In genomic region chr3:196207833-196208607, GRCh38 we compare ENCODE assay signal across 1 cellular context.
TF ChIP-seq lines count a peak whose summit lies in the region.

No MANE protein-coding gene starts in this region.

TF ChIP-seq in K562, 482 proteins besides CTCF, POLR2A, EP300 and RAD21 (continued from another document and continues in another):
- TF ChIP-seq, protein P1, sequence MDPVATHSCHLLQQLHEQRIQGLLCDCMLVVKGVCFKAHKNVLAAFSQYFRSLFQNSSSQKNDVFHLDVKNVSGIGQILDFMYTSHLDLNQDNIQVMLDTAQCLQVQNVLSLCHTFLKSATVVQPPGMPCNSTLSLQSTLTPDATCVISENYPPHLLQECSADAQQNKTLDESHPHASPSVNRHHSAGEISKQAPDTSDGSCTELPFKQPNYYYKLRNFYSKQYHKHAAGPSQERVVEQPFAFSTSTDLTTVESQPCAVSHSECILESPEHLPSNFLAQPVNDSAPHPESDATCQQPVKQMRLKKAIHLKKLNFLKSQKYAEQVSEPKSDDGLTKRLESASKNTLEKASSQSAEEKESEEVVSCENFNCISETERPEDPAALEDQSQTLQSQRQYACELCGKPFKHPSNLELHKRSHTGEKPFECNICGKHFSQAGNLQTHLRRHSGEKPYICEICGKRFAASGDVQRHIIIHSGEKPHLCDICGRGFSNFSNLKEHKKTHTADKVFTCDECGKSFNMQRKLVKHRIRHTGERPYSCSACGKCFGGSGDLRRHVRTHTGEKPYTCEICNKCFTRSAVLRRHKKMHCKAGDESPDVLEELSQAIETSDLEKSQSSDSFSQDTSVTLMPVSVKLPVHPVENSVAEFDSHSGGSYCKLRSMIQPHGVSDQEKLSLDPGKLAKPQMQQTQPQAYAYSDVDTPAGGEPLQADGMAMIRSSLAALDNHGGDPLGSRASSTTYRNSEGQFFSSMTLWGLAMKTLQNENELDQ (CRISPR knock-in tag; IDR thresholded peaks at IDR 0.05; ENCODE audit: borderline replicate concordance) = no peak
- no peak for TF ChIP-seq RNF2 (IDR thresholded peaks at IDR 0.05)
- no peak for TF ChIP-seq SRSF1 (IDR thresholded peaks at IDR 0.05; ENCODE audit: low read depth, low read length)
- no peak for TF ChIP-seq FOXA1 (IDR thresholded peaks at IDR 0.05; ENCODE audit: borderline replicate concordance)
- TF ChIP-seq, protein P2, sequence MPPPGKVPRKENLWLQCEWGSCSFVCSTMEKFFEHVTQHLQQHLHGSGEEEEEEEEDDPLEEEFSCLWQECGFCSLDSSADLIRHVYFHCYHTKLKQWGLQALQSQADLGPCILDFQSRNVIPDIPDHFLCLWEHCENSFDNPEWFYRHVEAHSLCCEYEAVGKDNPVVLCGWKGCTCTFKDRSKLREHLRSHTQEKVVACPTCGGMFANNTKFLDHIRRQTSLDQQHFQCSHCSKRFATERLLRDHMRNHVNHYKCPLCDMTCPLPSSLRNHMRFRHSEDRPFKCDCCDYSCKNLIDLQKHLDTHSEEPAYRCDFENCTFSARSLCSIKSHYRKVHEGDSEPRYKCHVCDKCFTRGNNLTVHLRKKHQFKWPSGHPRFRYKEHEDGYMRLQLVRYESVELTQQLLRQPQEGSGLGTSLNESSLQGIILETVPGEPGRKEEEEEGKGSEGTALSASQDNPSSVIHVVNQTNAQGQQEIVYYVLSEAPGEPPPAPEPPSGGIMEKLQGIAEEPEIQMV (tag; conservative IDR thresholded peaks at IDR 0.05; ENCODE audit: low read depth) = no peak
- TF ChIP-seq MBD2 (IDR thresholded peaks at IDR 0.05; ENCODE audit: borderline replicate concordance, low read depth) = no peak
- TF ChIP-seq GTF2E2 (tag; IDR thresholded peaks at IDR 0.05) = no peak
- peak; percentile 88 for TF ChIP-seq HLTF (IDR thresholded peaks at IDR 0.05)
- no peak for TF ChIP-seq MCM5 (IDR thresholded peaks at IDR 0.05; ENCODE audit: low read depth)
- TF ChIP-seq HIVEP1 (CRISPR knock-in tag; IDR thresholded peaks at IDR 0.05) = no peak
- TF ChIP-seq, protein P3, sequence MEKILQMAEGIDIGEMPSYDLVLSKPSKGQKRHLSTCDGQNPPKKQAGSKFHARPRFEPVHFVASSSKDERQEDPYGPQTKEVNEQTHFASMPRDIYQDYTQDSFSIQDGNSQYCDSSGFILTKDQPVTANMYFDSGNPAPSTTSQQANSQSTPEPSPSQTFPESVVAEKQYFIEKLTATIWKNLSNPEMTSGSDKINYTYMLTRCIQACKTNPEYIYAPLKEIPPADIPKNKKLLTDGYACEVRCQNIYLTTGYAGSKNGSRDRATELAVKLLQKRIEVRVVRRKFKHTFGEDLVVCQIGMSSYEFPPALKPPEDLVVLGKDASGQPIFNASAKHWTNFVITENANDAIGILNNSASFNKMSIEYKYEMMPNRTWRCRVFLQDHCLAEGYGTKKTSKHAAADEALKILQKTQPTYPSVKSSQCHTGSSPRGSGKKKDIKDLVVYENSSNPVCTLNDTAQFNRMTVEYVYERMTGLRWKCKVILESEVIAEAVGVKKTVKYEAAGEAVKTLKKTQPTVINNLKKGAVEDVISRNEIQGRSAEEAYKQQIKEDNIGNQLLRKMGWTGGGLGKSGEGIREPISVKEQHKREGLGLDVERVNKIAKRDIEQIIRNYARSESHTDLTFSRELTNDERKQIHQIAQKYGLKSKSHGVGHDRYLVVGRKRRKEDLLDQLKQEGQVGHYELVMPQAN (IDR thresholded peaks at IDR 0.05; ENCODE audit: borderline replicate concordance) = peak; percentile 59
- TF ChIP-seq ZNF639 (CRISPR knock-in tag; conservative IDR thresholded peaks at IDR 0.05 in 1 of 2, IDR thresholded peaks at IDR 0.05 in 1 of 2) = no peak
- TF ChIP-seq, protein P4, sequence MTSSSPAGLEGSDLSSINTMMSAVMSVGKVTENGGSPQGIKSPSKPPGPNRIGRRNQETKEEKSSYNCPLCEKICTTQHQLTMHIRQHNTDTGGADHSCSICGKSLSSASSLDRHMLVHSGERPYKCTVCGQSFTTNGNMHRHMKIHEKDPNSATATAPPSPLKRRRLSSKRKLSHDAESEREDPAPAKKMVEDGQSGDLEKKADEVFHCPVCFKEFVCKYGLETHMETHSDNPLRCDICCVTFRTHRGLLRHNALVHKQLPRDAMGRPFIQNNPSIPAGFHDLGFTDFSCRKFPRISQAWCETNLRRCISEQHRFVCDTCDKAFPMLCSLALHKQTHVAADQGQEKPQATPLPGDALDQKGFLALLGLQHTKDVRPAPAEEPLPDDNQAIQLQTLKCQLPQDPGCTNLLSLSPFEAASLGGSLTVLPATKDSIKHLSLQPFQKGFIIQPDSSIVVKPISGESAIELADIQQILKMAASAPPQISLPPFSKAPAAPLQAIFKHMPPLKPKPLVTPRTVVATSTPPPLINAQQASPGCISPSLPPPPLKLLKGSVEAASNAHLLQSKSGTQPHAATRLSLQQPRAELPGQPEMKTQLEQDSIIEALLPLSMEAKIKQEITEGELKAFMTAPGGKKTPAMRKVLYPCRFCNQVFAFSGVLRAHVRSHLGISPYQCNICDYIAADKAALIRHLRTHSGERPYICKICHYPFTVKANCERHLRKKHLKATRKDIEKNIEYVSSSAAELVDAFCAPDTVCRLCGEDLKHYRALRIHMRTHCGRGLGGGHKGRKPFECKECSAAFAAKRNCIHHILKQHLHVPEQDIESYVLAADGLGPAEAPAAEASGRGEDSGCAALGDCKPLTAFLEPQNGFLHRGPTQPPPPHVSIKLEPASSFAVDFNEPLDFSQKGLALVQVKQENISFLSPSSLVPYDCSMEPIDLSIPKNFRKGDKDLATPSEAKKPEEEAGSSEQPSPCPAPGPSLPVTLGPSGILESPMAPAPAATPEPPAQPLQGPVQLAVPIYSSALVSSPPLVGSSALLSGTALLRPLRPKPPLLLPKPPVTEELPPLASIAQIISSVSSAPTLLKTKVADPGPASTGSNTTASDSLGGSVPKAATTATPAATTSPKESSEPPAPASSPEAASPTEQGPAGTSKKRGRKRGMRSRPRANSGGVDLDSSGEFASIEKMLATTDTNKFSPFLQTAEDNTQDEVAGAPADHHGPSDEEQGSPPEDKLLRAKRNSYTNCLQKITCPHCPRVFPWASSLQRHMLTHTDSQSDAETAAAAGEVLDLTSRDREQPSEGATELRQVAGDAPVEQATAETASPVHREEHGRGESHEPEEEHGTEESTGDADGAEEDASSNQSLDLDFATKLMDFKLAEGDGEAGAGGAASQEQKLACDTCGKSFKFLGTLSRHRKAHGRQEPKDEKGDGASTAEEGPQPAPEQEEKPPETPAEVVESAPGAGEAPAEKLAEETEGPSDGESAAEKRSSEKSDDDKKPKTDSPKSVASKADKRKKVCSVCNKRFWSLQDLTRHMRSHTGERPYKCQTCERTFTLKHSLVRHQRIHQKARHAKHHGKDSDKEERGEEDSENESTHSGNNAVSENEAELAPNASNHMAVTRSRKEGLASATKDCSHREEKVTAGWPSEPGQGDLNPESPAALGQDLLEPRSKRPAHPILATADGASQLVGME (CRISPR knock-in tag; IDR thresholded peaks at IDR 0.05) = no peak
- no peak for TF ChIP-seq JUND (IDR thresholded peaks at IDR 0.05; ENCODE audit: borderline replicate concordance, low read depth, low read length)
- TF ChIP-seq JUND (tag; IDR thresholded peaks at IDR 0.05; ENCODE audit: borderline replicate concordance, low read depth, low read length) = no peak
- no peak for TF ChIP-seq HDAC6 (IDR thresholded peaks at IDR 0.05; ENCODE audit: low read depth, low read length)
- TF ChIP-seq CBX2 (IDR thresholded peaks at IDR 0.05; ENCODE audit: insufficient read depth, low read length, poor library complexity, severe bottlenecking) = no peak
- TF ChIP-seq ZC3H11A (IDR thresholded peaks at IDR 0.05; ENCODE audit: low read depth, low read length) = no peak
- no peak for TF ChIP-seq ZNF518B (CRISPR knock-in tag; IDR thresholded peaks at IDR 0.05)
- no peak for TF ChIP-seq ZNF384 (IDR thresholded peaks at IDR 0.05; ENCODE audit: low read depth, low read length)
- TF ChIP-seq, protein P5, sequence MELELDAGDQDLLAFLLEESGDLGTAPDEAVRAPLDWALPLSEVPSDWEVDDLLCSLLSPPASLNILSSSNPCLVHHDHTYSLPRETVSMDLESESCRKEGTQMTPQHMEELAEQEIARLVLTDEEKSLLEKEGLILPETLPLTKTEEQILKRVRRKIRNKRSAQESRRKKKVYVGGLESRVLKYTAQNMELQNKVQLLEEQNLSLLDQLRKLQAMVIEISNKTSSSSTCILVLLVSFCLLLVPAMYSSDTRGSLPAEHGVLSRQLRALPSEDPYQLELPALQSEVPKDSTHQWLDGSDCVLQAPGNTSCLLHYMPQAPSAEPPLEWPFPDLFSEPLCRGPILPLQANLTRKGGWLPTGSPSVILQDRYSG (tag; conservative IDR thresholded peaks at IDR 0.05; ENCODE audit: low read depth) = no peak
- TF ChIP-seq LEF1 (IDR thresholded peaks at IDR 0.05) = no peak
- TF ChIP-seq ZBTB26 (CRISPR knock-in tag; IDR thresholded peaks at IDR 0.05) = 0 out of 2 replicates have a peak, but pooled peaks have one; percentile 48
- TF ChIP-seq MCM7 (IDR thresholded peaks at IDR 0.05) = no peak
- TF ChIP-seq FOXM1 (IDR thresholded peaks at IDR 0.05; ENCODE audit: low read depth) = no peak
- no peak for TF ChIP-seq FOXM1 (CRISPR knock-in tag; IDR thresholded peaks at IDR 0.05; ENCODE audit: low read depth)
- TF ChIP-seq ZNF3 (CRISPR knock-in tag; IDR thresholded peaks at IDR 0.05) = no peak
- TF ChIP-seq MTA2 (IDR thresholded peaks at IDR 0.05; ENCODE audit: low read depth) = 0 out of 2 replicates have a peak, but pooled peaks have one; percentile 9
- no peak for TF ChIP-seq E4F1 (CRISPR knock-in tag; IDR thresholded peaks at IDR 0.05; ENCODE audit: borderline replicate concordance)
- TF ChIP-seq TAF9B (IDR thresholded peaks at IDR 0.05; ENCODE audit: partially characterized antibody) = no peak
- no peak for TF ChIP-seq ZFX (CRISPR knock-in tag; IDR thresholded peaks at IDR 0.05)
- TF ChIP-seq PHF21A (IDR thresholded peaks at IDR 0.05; ENCODE audit: borderline replicate concordance, low read depth) = peak; percentile 97
- no peak for TF ChIP-seq HEY1 (CRISPR knock-in tag; IDR thresholded peaks at IDR 0.05; ENCODE audit: borderline replicate concordance)
- no peak for TF ChIP-seq PHTF2 (CRISPR knock-in tag; IDR thresholded peaks at IDR 0.05)
- no peak for TF ChIP-seq ZNF644 (tag; IDR thresholded peaks at IDR 0.05; ENCODE audit: low read depth)
- no peak for TF ChIP-seq FOXA3 (CRISPR knock-in tag; conservative IDR thresholded peaks at IDR 0.05 in 1 of 2, IDR thresholded peaks at IDR 0.05 in 1 of 2)
- no peak for TF ChIP-seq YBX1 (IDR thresholded peaks at IDR 0.05)
- no peak for TF ChIP-seq SRSF7 (optimal IDR thresholded peaks at IDR 0.05; ENCODE audit: low read depth, low read length)
- no peak for TF ChIP-seq NELFE (IDR thresholded peaks at IDR 0.05; ENCODE audit: insufficient read depth, insufficient read length)
